Comparison of ENCODE assay signal across 24 cellular contexts in genomic region chr21:42320791-42321190, GRCh38. TPM values are rescaled to one million over a fixed set of nuclear protein-coding genes. Genes with fewer than 3 reads are reported as not detected.
A peak's percentile ranks its signal among the peaks of the same experiment; 100 is the strongest.
DNase-seq lines count a peak whose midpoint lies in the region; ATAC-seq, FAIRE-seq and TF ChIP-seq lines count a peak whose summit lies in the region.
"Had no signal": no experiment of that assay in that cellular context is flagged by ENCODE, and none has a peak within 500 bp of the region (broad histone marks: within the 10 kb centered on the region; RNA-seq: fewer than 3 reads in every experiment).

No MANE protein-coding gene starts in this region.

- TF ChIP-seq POLR2A in H1 (IDR thresholded peaks at IDR 0.05; ENCODE audit: control extremely low read depth in 1 of 2, low read depth in 2 of 2, low read length in 2 of 2) = no peak
- no peak for TF ChIP-seq POLR2A in sigmoid colon (IDR thresholded peaks at IDR 0.05)
- no peak for TF ChIP-seq POLR2A in gastrocnemius medialis (IDR thresholded peaks at IDR 0.05)

- peaks cover 9% of the 10 kb centered on the region for H3K9me3 Mint-ChIP-seq in WTC11
- H3K9me3 Mint-ChIP-seq: CD8-positive, alpha-beta T cell had no signal

- H3K4me3 Mint-ChIP-seq in WTC11 = no peak overlapping the region
- H3K4me3 Mint-ChIP-seq: CD8-positive, alpha-beta T cell had no signal

- no peaks in the 10 kb centered on the region for H4K20me1 ChIP-seq in BLaER1 treated with 17β-estradiol and CSF1 and Interleukin-3, amounts not matched to agents 10 nM and 100 nM
- H4K20me1 ChIP-seq in H1 (replicated peaks in 1 of 2; ENCODE audit: control insufficient read depth in 1 of 2, insufficient read depth in 2 of 2, low read length in 2 of 2) = no peaks in the 10 kb centered on the region

- intact Hi-C loops in sigmoid colon (cut with DNase I) (no loop called here), gastrocnemius medialis (cut with DNase I; ENCODE audit: low total_unique reads) (loop anchor here (10.0 kb wide), 1 partner anchor 134 kb away; no protein-coding TSS in a partner anchor)

- ATAC-seq in WTC11 = no peak
- no peak for ATAC-seq in gastrocnemius medialis
- ATAC-seq in HG03097 (IDR thresholded peaks at IDR 0.05; ENCODE audit: low FRiP score, unreplicated experiment) = no peak
- ATAC-seq: CD8-positive, alpha-beta T cell had no signal

- H3K23ac ChIP-seq in H1 (ENCODE audit: insufficient read length) = no peak overlapping the region

- FAIRE-seq in H1 (lab: Jason Lieb, UNC) = no peak
- FAIRE-seq: G401.6, GM18507, RCC 7860 had no signal

- H4K5ac ChIP-seq in H1 (ENCODE audit: insufficient read length, low read depth, low read length) = no peak overlapping the region

- no peak overlapping the region for H2BK12ac ChIP-seq in H1 (ENCODE audit: low read depth, low read length)

- POLR2A ChIA-PET in WTC11 (lab: Charles Lee) (no interaction called here), H1 (lab: Charles Lee; ENCODE audit: partially characterized antibody) (no interaction called here)

- no peak overlapping the region for H2BK20ac ChIP-seq in H1 (ENCODE audit: low read length)

- H3K36me3 Mint-ChIP-seq in WTC11 = peaks cover 9% of the 10 kb centered on the region
- H3K36me3 Mint-ChIP-seq: CD8-positive, alpha-beta T cell had no signal

- H3K79me2 ChIP-seq in H1 (ENCODE audit: control insufficient read depth in 1 of 2, insufficient read depth in 2 of 2, low read length in 2 of 2) = no peaks in the 10 kb centered on the region

- H3K27me3 ChIP-seq in BLaER1 treated with 17β-estradiol and CSF1 and Interleukin-3, amounts not matched to agents 10 nM and 100 nM = no peaks in the 10 kb centered on the region
- H3K27me3 ChIP-seq in H1 (replicated peaks in 1 of 4; ENCODE audit: control insufficient read depth in 3 of 4, extremely low read depth in 1 of 4, insufficient read depth in 3 of 4, low read length in 3 of 4) (no peaks in the 10 kb centered on the region), sigmoid colon (peaks cover 3 to 22% (median 4%) of the 10 kb centered on the region in 3 donors), gastrocnemius medialis (no peaks in the 10 kb centered on the region)
- H3K27me3 ChIP-seq: SJCRH30 had no signal

- TF ChIP-seq CTCF in WTC11 (IDR thresholded peaks at IDR 0.05) (no peak), H1 (IDR thresholded peaks at IDR 0.05; ENCODE audit: control extremely low read depth in 1 of 3, insufficient read depth in 1 of 3, low read depth in 1 of 3, low read length in 3 of 3) (no peak), sigmoid colon (IDR thresholded peaks at IDR 0.05) (no peak), gastrocnemius medialis (IDR thresholded peaks at IDR 0.05 in 4 of 5, conservative IDR thresholded peaks at IDR 0.05 in 1 of 5) (no peak)

- H3K27ac Mint-ChIP-seq in WTC11 = 0 out of 2 replicates have a peak overlapping the region, but pooled peaks have one; percentile 41
- H3K27ac Mint-ChIP-seq: CD8-positive, alpha-beta T cell had no signal

- 0 out of 2 replicates have a peak overlapping the region, but pooled peaks have one; percentile 29 for H2BK15ac ChIP-seq in H1 (ENCODE audit: low read length)

- no peaks in the 10 kb centered on the region for H3K36me3 ChIP-seq in BLaER1 treated with 17β-estradiol and CSF1 and Interleukin-3, amounts not matched to agents 10 nM and 100 nM
- H3K36me3 ChIP-seq in H1 (ENCODE audit: control insufficient read depth in 2 of 4, insufficient read depth in 4 of 4, low read length in 3 of 4) = no peaks in the 10 kb centered on the region
- H3K36me3 ChIP-seq in sigmoid colon = no peaks in the 10 kb centered on the region
- H3K36me3 ChIP-seq in gastrocnemius medialis = no peaks in the 10 kb centered on the region
- H3K36me3 ChIP-seq: SJCRH30 had no signal

- peaks cover 15 to 56% (median 48%) of the 10 kb centered on the region in 10 experiments for H3K4me1 ChIP-seq in BLaER1 treated with 17β-estradiol and CSF1 and Interleukin-3, amounts not matched to agents 10 nM and 100 nM
- H3K4me1 ChIP-seq in H1 (replicated peaks in 1 of 4; ENCODE audit: control insufficient read depth in 3 of 4, insufficient read depth in 4 of 4, low read length in 3 of 4) (peaks cover 4 to 13% (median 9%) of the 10 kb centered on the region in 4 experiments), sigmoid colon (no peaks in the 10 kb centered on the region), gastrocnemius medialis (no peaks in the 10 kb centered on the region)

- no peaks in the 10 kb centered on the region for H3K23me2 ChIP-seq in H1 (ENCODE audit: low read depth, low read length)

- no peak overlapping the region; the same call in 1 of the 2 replicates for H4K8ac ChIP-seq in H1 (ENCODE audit: extremely low read depth, insufficient read depth, low read length)

- H2BK5ac ChIP-seq in H1 (ENCODE audit: low read depth, low read length) = no peak overlapping the region

- no peak for TF ChIP-seq RAD21 in H1 (IDR thresholded peaks at IDR 0.05 in 1 of 2, conservative IDR thresholded peaks at IDR 0.05 in 1 of 2; ENCODE audit: low read depth in 2 of 2, low read length in 2 of 2)

- H4K91ac ChIP-seq in H1 (replicated peaks; ENCODE audit: insufficient read length, low read length) = no peak overlapping the region

- no peak overlapping the region for H2AFZ ChIP-seq in H1 (ENCODE audit: low read length)

- H3K18ac ChIP-seq in H1 (ENCODE audit: extremely low read depth, low read length) = no peak overlapping the region

- in situ Hi-C loops in gastrocnemius medialis (cut with MboI; ENCODE audit: low sequenced_read_pairs in 4 of 4) = loop anchor here in 1 of 4 donors (25.0 kb wide), 1 partner anchor 492 kb away; no protein-coding TSS in a partner anchor

- peak overlapping the region in 6 of 11 experiments; percentile 75 to 94 (median 86); a peak in 11 of 22 replicates for H3K4me2 ChIP-seq in BLaER1 treated with 17β-estradiol and CSF1 and Interleukin-3, amounts not matched to agents 10 nM and 100 nM
- H3K4me2 ChIP-seq in H1 (ENCODE audit: insufficient read depth in 1 of 2, low read depth in 2 of 2, low read length in 2 of 2) = no peak overlapping the region

- H3K9me3 ChIP-seq in BLaER1 treated with 17β-estradiol and CSF1 and Interleukin-3, amounts not matched to agents 10 nM and 100 nM (replicated peaks in 1 of 11) = peaks cover 5 to 17% (median 8%) of the 10 kb centered on the region in 11 experiments; a peak in 20 of 22 replicates
- peaks cover 0 to 4% of the 10 kb centered on the region in 2 experiments; a peak in 1 of 4 replicates for H3K9me3 ChIP-seq in H1 (ENCODE audit: insufficient read depth in 2 of 2, low read depth in 1 of 2, low read length in 1 of 2)
- H3K9me3 ChIP-seq in sigmoid colon = no peaks in the 10 kb centered on the region
- H3K9me3 ChIP-seq in gastrocnemius medialis = no peaks in the 10 kb centered on the region
- H3K9me3 ChIP-seq: SJCRH30 had no signal

- no peak overlapping the region for H2BK120ac ChIP-seq in H1 (replicated peaks; ENCODE audit: low read depth, low read length)

- no peak overlapping the region for H3K4ac ChIP-seq in H1 (replicated peaks; ENCODE audit: insufficient read length, low read depth, low read length)

- no peak overlapping the region for H2AK5ac ChIP-seq in H1 (ENCODE audit: low read depth, low read length)

- TF ChIP-seq EP300 in H1 (IDR thresholded peaks at IDR 0.05; ENCODE audit: borderline replicate concordance in 1 of 2, low read depth in 2 of 2, low read length in 2 of 2) = no peak
- TF ChIP-seq EP300 in sigmoid colon (IDR thresholded peaks at IDR 0.05) = no peak

- H3K4me1 Mint-ChIP-seq in WTC11 = peaks cover 38% of the 10 kb centered on the region

- no peak for DNase-seq in WTC11 (ENCODE audit: low spot score)
- DNase-seq in H1 (ENCODE audit: low read depth in 1 of 2, low spot score in 2 of 2) = no peak
- peak; percentile 53 for DNase-seq in sigmoid colon
- DNase-seq in AG20443 (ENCODE audit: low spot score) = no peak
- no peak for DNase-seq in gastrocnemius medialis
- DNase-seq: C1 segment of cervical spinal cord, Calu3, Kasumi-1, NCI-H1417, NCI-H1694 treated with DMSO at 0.1 percent for 48 hours, NCI-H2081 treated with DMSO at 0.1 percent for 48 hours, NCI-H446, NCI-H526 treated with DMSO at 0.1 percent for 48 hours, OCI-M1, SJCRH30 had no signal

- WGBS in H1 (ENCODE audit: extremely low coverage in 1 of 2, insufficient coverage in 1 of 2, insufficient read length in 1 of 2, insufficient replicate concordance in 2 of 2, low coverage in 1 of 2, low lambda C conversion rate in 2 of 2, missing lambda C conversion rate in 1 of 2), 2 experiments = 92% methylated on average over 8 of the region's 8 CpGs; no CpG with 5 or more reads in 1 of the 2 experiments
- WGBS in sigmoid colon, 2 donors = 93 to 96% methylated on average over 8 of the region's 8 CpGs

- H3K4me3 ChIP-seq in BLaER1 treated with 17β-estradiol and CSF1 and Interleukin-3, amounts not matched to agents 10 nM and 100 nM = no peak overlapping the region
- H3K4me3 ChIP-seq in H1 (ENCODE audit: extremely low read depth in 1 of 4, insufficient read depth in 2 of 4, low read depth in 3 of 4, low read length in 4 of 4) (no peak overlapping the region), sigmoid colon (no peak overlapping the region), gastrocnemius medialis (no peak overlapping the region)
- H3K4me3 ChIP-seq: SJCRH30 had no signal

- no peak overlapping the region for H3K56ac ChIP-seq in H1 (replicated peaks; ENCODE audit: insufficient read length, low read depth, low read length)

- no peak overlapping the region; a peak in 2 of 22 replicates for H3K9ac ChIP-seq in BLaER1 treated with 17β-estradiol and CSF1 and Interleukin-3, amounts not matched to agents 10 nM and 100 nM
- no peak overlapping the region for H3K9ac ChIP-seq in H1 (replicated peaks in 1 of 4; ENCODE audit: extremely low read depth in 1 of 4, low read depth in 3 of 4, low read length in 3 of 4)

- no peaks in the 10 kb centered on the region; the same call in 1 of the 2 replicates for H3K27me3 Mint-ChIP-seq in WTC11 (ENCODE audit: low read depth)

- H3K79me1 ChIP-seq in H1 (ENCODE audit: low read depth, low read length) = no peaks in the 10 kb centered on the region

- H3K14ac ChIP-seq in H1 (ENCODE audit: insufficient read length) = no peak overlapping the region

- peak overlapping the region in 4 of 11 experiments; percentile 52 to 85 (median 84); a peak in 7 of 22 replicates for H3K27ac ChIP-seq in BLaER1 treated with 17β-estradiol and CSF1 and Interleukin-3, amounts not matched to agents 10 nM and 100 nM
- H3K27ac ChIP-seq in H1 (ENCODE audit: low read depth, low read length) = no peak overlapping the region
- no peak overlapping the region for H3K27ac ChIP-seq in sigmoid colon
- H3K27ac ChIP-seq in gastrocnemius medialis = no peak overlapping the region
- H3K27ac ChIP-seq: SJCRH30 had no signal

- CTCF ChIA-PET in WTC11 (lab: Charles Lee) (interaction anchor here (4.7 kb wide), 1 partner anchor 11 kb away, joined by 34 read pairs; no protein-coding TSS in a partner anchor), H1 (lab: Charles Lee; ENCODE audit: partially characterized antibody) (interaction anchor here (1.2 to 14.3 kb wide), 3 partner anchors 10 to 41 kb away, joined by 3 to 137 read pairs (median 29); no protein-coding TSS in a partner anchor)

RNA-seq across cellular contexts. Expression of gene TFF3, which starts 5.6 kb away (rescaled TPM):
- total RNA-seq in WTC11 (2021) = 2.9 to 4.2 TPM (median 3.5 TPM) in 3 replicates
- total RNA-seq in H1 (2021; fragmentation: NEBNext Ultra II Directional; extraction: Animal tissue kit (Norgen Biotek cat#: 25700)) = 1.7 TPM in 1 of 2 replicates, not detected in the other
- 4.1 and 6.7 TPM in 2 replicates for polyA plus RNA-seq in H1 (2011; rRNA removed)
- polyA plus RNA-seq in H1 (2011; cell fraction: cytosol; rRNA removed) = 2.8 TPM
- 2.2 TPM for polyA plus RNA-seq in H1 (2011; cell fraction: nucleus; rRNA removed)
- 1.2 to 4.3 TPM (median 2.0 TPM) in 4 replicates for polyA plus RNA-seq in H1 (2012, experiment 1 of 2)
- 8.3 TPM for polyA plus RNA-seq in H1 (2012, experiment 2 of 2)
- polyA plus RNA-seq in H1 (2013, experiment 1 of 2) = 2.6 TPM
- polyA plus RNA-seq in H1 (2013, experiment 2 of 2) = 2.0 TPM
- 0.41 TPM in 1 of 2 replicates, not detected in the other for polyA minus RNA-seq in H1 (2011; rRNA and poly(A)+ RNA removed)
- polyA minus RNA-seq in H1 (2011; cell fraction: cytosol; rRNA and poly(A)+ RNA removed) = not detected
- not detected for polyA minus RNA-seq in H1 (2011; cell fraction: nucleus; rRNA and poly(A)+ RNA removed)
- total RNA-seq in sigmoid colon = 10 to 100 TPM; 14.3 to 45.1 (median 23.7) TPM
- 1,000 to 10,000 TPM; 1,800 to 7,065 (median 3,772) TPM for polyA plus RNA-seq in sigmoid colon
- 1 to 10 TPM in 1 of 4 donors, under 1 TPM in 3; 0.64 to 4.7 (median 0.89) TPM for total RNA-seq in gastrocnemius medialis
- total RNA-seq: Calu3; CD8-positive, alpha-beta T cell; H4; MCF 10A had no signal

RNA-seq across cellular contexts. Expression of gene TFF2, which starts 30.0 kb away (rescaled TPM):
- total RNA-seq in WTC11 (2021) (0.33 TPM in 1 of 3 replicates, not detected in the others), sigmoid colon (not detected), gastrocnemius medialis (not detected)
- not detected in 2 replicates for total RNA-seq in H1 (2021; fragmentation: NEBNext Ultra II Directional; extraction: Animal tissue kit (Norgen Biotek cat#: 25700))
- polyA plus RNA-seq in H1 (2011; rRNA removed) (not detected in 2 replicates), sigmoid colon (10 to 100 TPM in 1 of 3 donors, 1 to 10 TPM in 2; 1.5 to 23.4 (median 3.0) TPM)
- polyA plus RNA-seq in H1 (2011; cell fraction: cytosol; rRNA removed) = not detected
- polyA plus RNA-seq in H1 (2011; cell fraction: nucleus; rRNA removed) = not detected
- not detected in 4 replicates for polyA plus RNA-seq in H1 (2012, experiment 1 of 2)
- polyA plus RNA-seq in H1 (2012, experiment 2 of 2) = not detected
- polyA plus RNA-seq in H1 (2013, experiment 1 of 2) = not detected
- polyA plus RNA-seq in H1 (2013, experiment 2 of 2) = not detected
- not detected in 2 replicates for polyA minus RNA-seq in H1 (2011; rRNA and poly(A)+ RNA removed)
- polyA minus RNA-seq in H1 (2011; cell fraction: cytosol; rRNA and poly(A)+ RNA removed) = not detected
- polyA minus RNA-seq in H1 (2011; cell fraction: nucleus; rRNA and poly(A)+ RNA removed) = not detected
- total RNA-seq: Calu3; CD8-positive, alpha-beta T cell; Daoy; H4; MCF 10A; SJCRH30 had no signal

RNA-seq across cellular contexts. Expression of gene TFF1, which starts 45.5 kb away (rescaled TPM):
- total RNA-seq in WTC11 (2021) (0.53 to 0.98 TPM (median 0.81 TPM) in 3 replicates), sigmoid colon (1 to 10 TPM in 1 of 4 donors, not detected in 3; 1.1 TPM), gastrocnemius medialis (not detected)
- not detected in 2 replicates for total RNA-seq in H1 (2021; fragmentation: NEBNext Ultra II Directional; extraction: Animal tissue kit (Norgen Biotek cat#: 25700))
- polyA plus RNA-seq in H1 (2011; rRNA removed) (not detected in 2 replicates), sigmoid colon (100 to 1,000 TPM; 414 to 706 (median 493) TPM)
- polyA plus RNA-seq in H1 (2011; cell fraction: cytosol; rRNA removed) = not detected
- not detected for polyA plus RNA-seq in H1 (2011; cell fraction: nucleus; rRNA removed)
- not detected in 4 replicates for polyA plus RNA-seq in H1 (2012, experiment 1 of 2)
- polyA plus RNA-seq in H1 (2012, experiment 2 of 2) = not detected
- polyA plus RNA-seq in H1 (2013, experiment 1 of 2) = not detected
- polyA plus RNA-seq in H1 (2013, experiment 2 of 2) = not detected
- not detected in 2 replicates for polyA minus RNA-seq in H1 (2011; rRNA and poly(A)+ RNA removed)
- not detected for polyA minus RNA-seq in H1 (2011; cell fraction: cytosol; rRNA and poly(A)+ RNA removed)
- polyA minus RNA-seq in H1 (2011; cell fraction: nucleus; rRNA and poly(A)+ RNA removed) = not detected
- total RNA-seq: Calu3; CD8-positive, alpha-beta T cell; Daoy; H4; MCF 10A; SJCRH30 had no signal

Comparison
In these comparisons a context has a peak if more than half of its experiments do, and no peak if none do; other contexts are left out.
1. H3K4me2 ChIP-seq: peak in BLaER1 treated with 17β-estradiol and CSF1 and Interleukin-3, amounts not matched to agents 10 nM and 100 nM (6 of 11); none in H1 (0 of 2).